13 cellular contexts compared by ENCODE assay signal in the genomic region with DNA sequence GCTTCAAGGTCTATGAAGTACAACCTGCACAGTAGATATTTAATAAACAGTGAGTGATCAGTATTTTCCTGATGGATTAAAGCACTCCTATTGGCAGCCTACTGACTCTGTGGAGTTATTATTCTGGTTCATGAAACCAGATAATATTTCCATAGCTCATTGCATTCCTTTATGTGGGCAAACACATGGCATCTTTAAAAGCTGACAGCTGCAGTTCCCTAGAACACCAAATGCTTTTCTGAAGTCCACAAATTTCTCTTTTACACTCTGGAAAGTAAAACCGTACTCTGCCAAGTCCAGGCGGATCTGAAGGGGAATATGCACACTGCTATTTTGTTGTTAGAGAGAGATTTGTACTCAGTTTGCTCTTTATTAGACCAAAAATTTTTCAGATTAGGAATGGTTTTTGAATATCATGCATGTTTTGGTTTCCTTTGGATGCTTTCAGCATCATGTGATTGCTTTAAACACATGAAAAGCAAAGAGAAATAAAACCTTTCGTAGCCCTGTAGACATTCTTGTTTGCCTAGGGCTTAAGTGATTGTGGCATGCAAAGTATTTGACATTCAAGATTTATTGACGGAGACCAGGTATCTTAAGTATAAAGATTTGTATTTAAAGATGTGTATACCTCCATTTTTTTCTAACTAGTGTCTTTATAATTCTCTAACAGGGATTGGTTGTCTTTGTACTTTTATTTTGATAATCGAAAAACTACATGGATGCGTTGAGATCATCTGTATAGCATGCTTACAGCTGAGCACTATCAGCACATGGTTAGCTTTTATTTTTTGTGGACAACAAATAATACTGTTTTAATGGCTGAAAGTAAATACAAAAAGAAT. TPM values are rescaled to one million over a fixed set of nuclear protein-coding genes. Genes with fewer than 3 reads are reported as not detected.
DNase-seq lines count a peak whose midpoint lies in the region; ATAC-seq, FAIRE-seq and TF ChIP-seq lines count a peak whose summit lies in the region.
"Had no signal": no experiment of that assay in that cellular context is flagged by ENCODE, and none has a peak within 500 bp of the region (broad histone marks: within the 10 kb centered on the region; RNA-seq: fewer than 3 reads in every experiment).

No MANE protein-coding gene starts in this region.

- TF ChIP-seq RAD21 in A549 (conservative IDR thresholded peaks at IDR 0.05 in 1 of 2, IDR thresholded peaks at IDR 0.05 in 1 of 2) = no peak

- no peak overlapping the region for H4K5ac ChIP-seq in mesendoderm (ENCODE audit: low read length)

- no peak overlapping the region for H3K23ac ChIP-seq in mesendoderm (ENCODE audit: low read length)

- no peak overlapping the region for H3K4me3 ChIP-seq in A549
- H3K4me3 ChIP-seq in SK-N-MC = 0 out of 2 replicates have a peak overlapping the region, but pooled peaks have one; percentile 6
- H3K4me3 ChIP-seq in mesodermal cell (ENCODE audit: extremely low read depth, insufficient read depth, low read length, poor library complexity, severe bottlenecking) = no peak overlapping the region
- no peak overlapping the region for H3K4me3 ChIP-seq in tibial artery
- no peak overlapping the region for H3K4me3 ChIP-seq in mesendoderm (ENCODE audit: low read length)
- H3K4me3 ChIP-seq: coronary artery, transverse colon had no signal

- no peak overlapping the region for H3K9ac ChIP-seq in SK-N-MC (ENCODE audit: insufficient read length)
- no peak overlapping the region for H3K9ac ChIP-seq in mesendoderm (ENCODE audit: low read length)

- peak; percentile 36 for FAIRE-seq in A549 (lab: Jason Lieb, UNC)

- no peaks in the 10 kb centered on the region for H3K27me3 ChIP-seq in tibial artery
- H3K27me3 ChIP-seq in mesendoderm (ENCODE audit: insufficient read depth, low read length, poor library complexity) = no peaks in the 10 kb centered on the region
- H3K27me3 ChIP-seq: transverse colon had no signal

- peaks cover 21% of the 10 kb centered on the region for H3K4me1 ChIP-seq in A549
- H3K4me1 ChIP-seq in mesodermal cell (ENCODE audit: control insufficient read depth, insufficient read depth, low read length, poor library complexity, severe bottlenecking) = peaks cover 45% of the 10 kb centered on the region
- peaks cover 0 to 35% (median 9%) of the 10 kb centered on the region in 4 donors for H3K4me1 ChIP-seq in tibial artery
- peaks cover 7% of the 10 kb centered on the region for H3K4me1 ChIP-seq in mesendoderm (ENCODE audit: control insufficient read depth, low read depth, low read length)

- intact Hi-C loops in tibial artery (cut with DNase I; ENCODE audit: low total_unique reads) = no loop called here

- no peaks in the 10 kb centered on the region for H3K9me3 ChIP-seq in A549
- H3K9me3 ChIP-seq in SK-N-MC (ENCODE audit: low read depth, low read length) = no peaks in the 10 kb centered on the region
- no peaks in the 10 kb centered on the region for H3K9me3 ChIP-seq in mesodermal cell (ENCODE audit: control insufficient read depth, low read length)
- H3K9me3 ChIP-seq in tibial artery = no peaks in the 10 kb centered on the region
- H3K9me3 ChIP-seq: transverse colon had no signal

- no peak overlapping the region for H2BK5ac ChIP-seq in mesendoderm (ENCODE audit: low read length)

- H3K4ac ChIP-seq in mesendoderm (ENCODE audit: low read depth, low read length) = no peak overlapping the region

- CTCF ChIA-PET in A549 (lab: Yijun Ruan, JAX) = interaction anchor here (0.7 to 2.9 kb wide), 7 partner anchors 12 to 172 kb away, joined by 3 to 13 read pairs (median 4); no protein-coding TSS in a partner anchor

- H3K4me2 ChIP-seq in A549 = peak overlapping the region; percentile 58
- H3K4me2 ChIP-seq in mesendoderm (ENCODE audit: low read length) = no peak overlapping the region

- no peak for TF ChIP-seq EP300 in A549 (IDR thresholded peaks at IDR 0.05)

- DNase-seq in A549 (ENCODE audit: low read depth in 1 of 2, low spot score in 1 of 2) = no peak
- peak; percentile 32 for DNase-seq in NCI-H1048 (lab: John Stamatoyannopoulos, UW)
- DNase-seq in SK-N-MC (ENCODE audit: low read depth, low spot score) = no peak
- no peak for DNase-seq in stimulated activated CD4-positive, alpha-beta T cell treated with anti-CD3 and anti-CD28 coated beads, Interleukin-1b, Interleukin-23, amount 100 ng/mL, for 48 hours
- no peak for DNase-seq in tibial artery
- DNase-seq in mesendoderm = no peak
- DNase-seq: activated effector memory CD4-positive, alpha-beta T cell treated with Interleukin-2 at 50 U/mL for 16 hours; naive B cell; stimulated activated CD4-positive, alpha-beta T cell treated with anti-CD3 and anti-CD28 coated beads, Interleukin-4, amount 100 ng/mL, for 24 hours; transverse colon had no signal

- no peak for TF ChIP-seq CTCF in A549 (IDR thresholded peaks at IDR 0.05)
- no peak for TF ChIP-seq CTCF in tibial artery (IDR thresholded peaks at IDR 0.05)

- H3K18ac ChIP-seq in mesendoderm (ENCODE audit: low read length) = no peak overlapping the region

- H2BK15ac ChIP-seq in mesendoderm (replicated peaks; ENCODE audit: low read depth) = no peak overlapping the region

- no peak for TF ChIP-seq POLR2A in A549 (IDR thresholded peaks at IDR 0.05; ENCODE audit: low read length)

- POLR2A ChIA-PET in A549 (lab: Yijun Ruan, JAX) = interaction anchor here (1.6 kb wide), 1 partner anchor 72 kb away, joined by 5 read pairs; no protein-coding TSS in a partner anchor

- H3K79me2 ChIP-seq in mesendoderm (ENCODE audit: control insufficient read depth, insufficient read depth, low read length) = no peaks in the 10 kb centered on the region

- ATAC-seq in A549 (peak in 1 of 2 experiments; percentile 64; a peak in 4 of 6 replicates), HG03432 (IDR thresholded peaks at IDR 0.05; ENCODE audit: unreplicated experiment) (no peak)

- H2AK5ac ChIP-seq in mesendoderm (ENCODE audit: low read length) = no peak overlapping the region

- H3K79me1 ChIP-seq in mesendoderm (ENCODE audit: low read length) = peaks cover 3% of the 10 kb centered on the region

- WGBS in A549 (ENCODE audit: missing lambda C conversion rate) = 49% methylated on average over 6 of the region's 6 CpGs
- WGBS in mesodermal cell (ENCODE audit: insufficient coverage in 2 of 2), 2 experiments = 65 to 100% methylated on average over 2 to 5 of the region's 6 CpGs
- WGBS in mesendoderm (ENCODE audit: extremely low coverage, insufficient coverage, low lambda C conversion rate) = no CpG with 5 or more reads among the region's 6 CpGs

- H2BK120ac ChIP-seq in mesendoderm (ENCODE audit: low read depth, low read length) = no peak overlapping the region

- H3K36me3 ChIP-seq in SK-N-MC (ENCODE audit: insufficient read depth, low read length) (peaks cover 11% of the 10 kb centered on the region), mesodermal cell (ENCODE audit: control insufficient read depth, insufficient read depth, low read length) (peaks cover 45% of the 10 kb centered on the region), tibial artery (no peaks in the 10 kb centered on the region), mesendoderm (ENCODE audit: control insufficient read depth, insufficient read depth, low read length) (no peaks in the 10 kb centered on the region)
- H3K36me3 ChIP-seq: transverse colon had no signal

- no peak overlapping the region for H4K8ac ChIP-seq in mesendoderm (ENCODE audit: low read depth, low read length)

- H3K27ac ChIP-seq in A549 (no peak overlapping the region), SK-N-MC (peak overlapping the region; percentile 82), mesodermal cell (ENCODE audit: low read depth, low read length, severe bottlenecking) (peak overlapping the region; percentile 82), tibial artery (no peak overlapping the region), mesendoderm (ENCODE audit: low read depth, low read length) (no peak overlapping the region)
- H3K27ac ChIP-seq: coronary artery had no signal

- H3K56ac ChIP-seq in mesendoderm (ENCODE audit: low read length) = no peak overlapping the region

TF ChIP-seq in A549, 52 proteins besides CTCF, POLR2A, EP300 and RAD21 (continues in another document):
- TF ChIP-seq BHLHE40 (IDR thresholded peaks at IDR 0.05; ENCODE audit: low read depth, low read length) (no peak), MAFK (IDR thresholded peaks at IDR 0.05; ENCODE audit: partially characterized antibody) (no peak), CBX8 (IDR thresholded peaks at IDR 0.05) (no peak), POLR2AphosphoS2 (conservative IDR thresholded peaks at IDR 0.05; ENCODE audit: low read length) (no peak), NFE2L2 (conservative IDR thresholded peaks at IDR 0.05; ENCODE audit: low read length) (no peak), TFCP2L1 (CRISPR knock-in tag; IDR thresholded peaks at IDR 0.05) (no peak), RARB (CRISPR knock-in tag; IDR thresholded peaks at IDR 0.05) (no peak), HEYL (CRISPR knock-in tag; IDR thresholded peaks at IDR 0.05) (no peak)
- TF ChIP-seq, protein P1, sequence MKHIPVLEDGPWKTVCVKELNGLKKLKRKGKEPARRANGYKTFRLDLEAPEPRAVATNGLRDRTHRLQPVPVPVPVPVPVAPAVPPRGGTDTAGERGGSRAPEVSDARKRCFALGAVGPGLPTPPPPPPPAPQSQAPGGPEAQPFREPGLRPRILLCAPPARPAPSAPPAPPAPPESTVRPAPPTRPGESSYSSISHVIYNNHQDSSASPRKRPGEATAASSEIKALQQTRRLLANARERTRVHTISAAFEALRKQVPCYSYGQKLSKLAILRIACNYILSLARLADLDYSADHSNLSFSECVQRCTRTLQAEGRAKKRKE (CRISPR knock-in tag; IDR thresholded peaks at IDR 0.05; ENCODE audit: low read depth) = no peak

RNA-seq across cellular contexts. Expression of a gene that starts 19.5 kb away (rescaled TPM):
- 27.5 and 29.1 TPM in 2 replicates for polyA plus RNA-seq in A549 (2011; rRNA removed)
- 13.9 and 26.0 TPM in 2 replicates for polyA plus RNA-seq in A549 (2012; cell fraction: cytosol; rRNA removed)
- 24.6 and 30.1 TPM in 2 replicates for polyA plus RNA-seq in A549 (2012; cell fraction: nucleus; rRNA removed)
- polyA plus RNA-seq in A549 (2017; fragmentation: RNase III; extraction: RNeasy Plus Mini Kit Qiagen cat#74134 plus additional on column Dnase treatment) = 32.2 to 40.4 TPM (median 40.4 TPM) in 3 replicates
- 11.3 and 21.8 TPM in 2 replicates for polyA minus RNA-seq in A549 (2011; rRNA and poly(A)+ RNA removed)
- polyA plus RNA-seq in mesodermal cell (2013, experiment 1 of 2) = 203 TPM
- polyA plus RNA-seq in mesodermal cell (2013, experiment 2 of 2) = 152 TPM
- 29.1 TPM for polyA plus RNA-seq in mesendoderm (2013, experiment 1 of 2)
- 31.2 TPM for polyA plus RNA-seq in mesendoderm (2013, experiment 2 of 2)

Comparison
In these comparisons a context has a peak if more than half of its experiments do, and no peak if none do; other contexts are left out.
1. H3K27ac ChIP-seq: peak in SK-N-MC (single experiment) and mesodermal cell (single experiment); none in A549 (0 of 2), tibial artery (0 of 2) and mesendoderm (single experiment).